In the genomic region with DNA sequence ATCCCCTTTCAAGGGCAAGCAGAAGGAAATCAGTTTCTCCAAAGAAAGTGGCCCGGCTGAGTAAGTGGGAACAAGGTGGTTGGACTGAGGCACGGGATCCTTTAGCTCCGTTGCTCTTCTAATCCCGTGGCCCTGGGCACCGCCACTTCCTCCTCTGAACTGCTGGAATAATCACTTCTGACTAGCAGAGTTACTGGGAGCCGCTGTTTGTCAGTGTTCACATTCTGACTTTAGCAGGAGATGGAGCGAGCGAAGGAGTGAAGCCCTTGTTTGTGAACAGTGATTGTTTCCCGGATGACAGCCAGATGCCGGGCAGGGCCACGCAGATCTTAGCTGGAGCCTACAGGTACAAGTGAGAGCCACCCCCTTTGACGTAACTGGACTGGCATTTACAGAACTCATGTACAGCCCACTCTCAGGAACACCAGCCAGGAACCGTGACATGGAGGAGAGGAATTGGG, we compare ENCODE assay signal across 8 cellular contexts. TPM values are rescaled to one million over a fixed set of nuclear protein-coding genes. Genes with fewer than 3 reads are reported as not detected.
DNase-seq lines count a peak whose midpoint lies in the region; ATAC-seq and TF ChIP-seq lines count a peak whose summit lies in the region.

No MANE protein-coding gene starts in this region.

- no peaks in the 10 kb centered on the region for H3K27me3 ChIP-seq in BLaER1 treated with 17β-estradiol and CSF1 and Interleukin-3, amounts not matched to agents 10 nM and 100 nM
- H3K27me3 ChIP-seq in HUES64 (ENCODE audit: insufficient read depth, low read length) = no peaks in the 10 kb centered on the region
- no peaks in the 10 kb centered on the region for H3K27me3 ChIP-seq in left ventricle myocardium inferior (ENCODE audit: low read depth)

- H3K27me3 Mint-ChIP-seq in activated T-helper 1 cell treated with anti-CD3 and anti-CD28 coated beads, Interleukin-12 subunit alpha, Interleukin-12 subunit beta, Interleukin-2, Interleukin-4 antibody, amounts not matched to agents 30 ng/mL and 10 ng/mL and 1 ng/mL, durations not matched to agents 14 hours and 24 hours and 36 hours (ENCODE audit: insufficient read depth) = no peaks in the 10 kb centered on the region

- DNase-seq in activated T-helper 1 cell treated with anti-CD3 and anti-CD28 coated beads, Interleukin-12 subunit alpha, Interleukin-12 subunit beta, Interleukin-2, Interleukin-4 antibody, amounts not matched to agents 30 ng/mL and 10 ng/mL and 1 ng/mL, durations not matched to agents 14 hours and 24 hours and 36 hours (ENCODE audit: low spot score) = no peak
- DNase-seq in left ventricle myocardium inferior (no peak), posterior vena cava (ENCODE audit: low spot score) (peak; percentile 84)
- DNase-seq in stimulated activated naive CD4-positive, alpha-beta T cell (lab: John Stamatoyannopoulos, UW) = no peak

- 21% methylated on average over 13 of the region's 13 CpGs for WGBS in HUES64

- peaks cover 8% of the 10 kb centered on the region for H3K36me3 Mint-ChIP-seq in activated T-helper 1 cell treated with anti-CD3 and anti-CD28 coated beads, Interleukin-12 subunit alpha, Interleukin-12 subunit beta, Interleukin-2, Interleukin-4 antibody, amounts not matched to agents 30 ng/mL and 10 ng/mL and 1 ng/mL, durations not matched to agents 14 hours and 24 hours and 36 hours (ENCODE audit: low read depth)

- H3K4me1 ChIP-seq in BLaER1 treated with 17β-estradiol and CSF1 and Interleukin-3, amounts not matched to agents 10 nM and 100 nM = peaks cover 57 to 83% (median 69%) of the 10 kb centered on the region in 10 experiments
- H3K4me1 ChIP-seq in HUES64 (ENCODE audit: insufficient read depth, low read length) (peaks cover 48% of the 10 kb centered on the region), left ventricle myocardium inferior (peaks cover 84% of the 10 kb centered on the region)

- ATAC-seq in HG03280 (IDR thresholded peaks at IDR 0.05; ENCODE audit: unreplicated experiment) = no peak
- no peak for ATAC-seq in HG03439 (IDR thresholded peaks at IDR 0.05; ENCODE audit: unreplicated experiment)

- peak overlapping the region; percentile 94 to 99 (median 98); a peak in 21 of 22 replicates for H3K27ac ChIP-seq in BLaER1 treated with 17β-estradiol and CSF1 and Interleukin-3, amounts not matched to agents 10 nM and 100 nM
- H3K27ac ChIP-seq in HUES64 (ENCODE audit: low read depth, low read length) (peak overlapping the region; percentile 84), left ventricle myocardium inferior (replicated peaks) (peak overlapping the region; percentile 95)

- H3K4me3 Mint-ChIP-seq in activated T-helper 1 cell treated with anti-CD3 and anti-CD28 coated beads, Interleukin-12 subunit alpha, Interleukin-12 subunit beta, Interleukin-2, Interleukin-4 antibody, amounts not matched to agents 30 ng/mL and 10 ng/mL and 1 ng/mL, durations not matched to agents 14 hours and 24 hours and 36 hours = peak overlapping the region; percentile 73

- peaks cover 9 to 73% (median 34%) of the 10 kb centered on the region in 11 experiments; a peak in 18 of 22 replicates for H4K20me1 ChIP-seq in BLaER1 treated with 17β-estradiol and CSF1 and Interleukin-3, amounts not matched to agents 10 nM and 100 nM

- intact Hi-C loops in activated T-helper 1 cell treated with anti-CD3 and anti-CD28 coated beads, Interleukin-12 subunit alpha, Interleukin-12 subunit beta, Interleukin-2, Interleukin-4 antibody, amounts not matched to agents 30 ng/mL and 10 ng/mL and 1 ng/mL, durations not matched to agents 14 hours and 24 hours and 36 hours (cut with micrococcal nuclease) = loop anchor here (5.0 to 10.0 kb wide), 3 partner anchors 59 to 768 kb away; partner anchors contain the start of genes CNST, TFB2M and ZNF669
- intact Hi-C loops in left ventricle myocardium inferior (cut with micrococcal nuclease) = no loop called here
- intact Hi-C loops in posterior vena cava (cut with DNase I) = no loop called here

- H3K9ac ChIP-seq in BLaER1 treated with 17β-estradiol and CSF1 and Interleukin-3, amounts not matched to agents 10 nM and 100 nM = peak overlapping the region; percentile 95 to 99 (median 99)
- peak overlapping the region; percentile 94 for H3K9ac ChIP-seq in HUES64 (ENCODE audit: low read depth, low read length)

- peaks cover 15% of the 10 kb centered on the region for H3K4me1 Mint-ChIP-seq in activated T-helper 1 cell treated with anti-CD3 and anti-CD28 coated beads, Interleukin-12 subunit alpha, Interleukin-12 subunit beta, Interleukin-2, Interleukin-4 antibody, amounts not matched to agents 30 ng/mL and 10 ng/mL and 1 ng/mL, durations not matched to agents 14 hours and 24 hours and 36 hours (ENCODE audit: low read depth)

- peak overlapping the region; percentile 58 for H3K27ac Mint-ChIP-seq in activated T-helper 1 cell treated with anti-CD3 and anti-CD28 coated beads, Interleukin-12 subunit alpha, Interleukin-12 subunit beta, Interleukin-2, Interleukin-4 antibody, amounts not matched to agents 30 ng/mL and 10 ng/mL and 1 ng/mL, durations not matched to agents 14 hours and 24 hours and 36 hours

- peaks cover 19 to 38% (median 22%) of the 10 kb centered on the region in 11 experiments for H3K36me3 ChIP-seq in BLaER1 treated with 17β-estradiol and CSF1 and Interleukin-3, amounts not matched to agents 10 nM and 100 nM
- H3K36me3 ChIP-seq in HUES64 (ENCODE audit: insufficient read depth, low read length) (peaks cover 35% of the 10 kb centered on the region), left ventricle myocardium inferior (peaks cover 20% of the 10 kb centered on the region)

- no peaks in the 10 kb centered on the region for H3K9me3 ChIP-seq in BLaER1 treated with 17β-estradiol and CSF1 and Interleukin-3, amounts not matched to agents 10 nM and 100 nM (replicated peaks in 1 of 11)
- H3K9me3 ChIP-seq in HUES64 (ENCODE audit: insufficient read depth, low read depth, low read length) (no peaks in the 10 kb centered on the region), left ventricle myocardium inferior (replicated peaks) (no peaks in the 10 kb centered on the region)

- H3K9me3 Mint-ChIP-seq in activated T-helper 1 cell treated with anti-CD3 and anti-CD28 coated beads, Interleukin-12 subunit alpha, Interleukin-12 subunit beta, Interleukin-2, Interleukin-4 antibody, amounts not matched to agents 30 ng/mL and 10 ng/mL and 1 ng/mL, durations not matched to agents 14 hours and 24 hours and 36 hours = no peaks in the 10 kb centered on the region

- peak overlapping the region; percentile 87 to 99 (median 96) for H3K4me3 ChIP-seq in BLaER1 treated with 17β-estradiol and CSF1 and Interleukin-3, amounts not matched to agents 10 nM and 100 nM
- peak overlapping the region; percentile 96 for H3K4me3 ChIP-seq in HUES64 (ENCODE audit: low read length)
- H3K4me3 ChIP-seq in left ventricle myocardium inferior = peak overlapping the region; percentile 98

- H3K4me2 ChIP-seq in BLaER1 treated with 17β-estradiol and CSF1 and Interleukin-3, amounts not matched to agents 10 nM and 100 nM = peak overlapping the region; percentile 87 to 99 (median 96)

- TF ChIP-seq CTCF in left ventricle myocardium inferior (IDR thresholded peaks at IDR 0.05; ENCODE audit: borderline replicate concordance) = no peak

RNA-seq across cellular contexts. Expression of gene ZNF496, which starts 1.3 kb away (rescaled TPM):
- 28.7 TPM for polyA plus RNA-seq in HUES64 (2013, experiment 1 of 2)
- polyA plus RNA-seq in HUES64 (2013, experiment 2 of 2) = 32.9 TPM
- total RNA-seq in activated T-helper 1 cell treated with anti-CD3 and anti-CD28 coated beads, Interleukin-12 subunit alpha, Interleukin-12 subunit beta, Interleukin-2, Interleukin-4 antibody, amounts not matched to agents 30 ng/mL and 10 ng/mL and 1 ng/mL, durations not matched to agents 14 hours and 24 hours and 36 hours = 13.8 and 14.8 TPM in 2 replicates
- total RNA-seq in left ventricle myocardium inferior = 12.8 TPM
- total RNA-seq in posterior vena cava = 10 to 100 TPM; 18.8 to 19.3 TPM
